Comparison of ENCODE assay signal across 23 cellular contexts in genomic region chr2:48480526-48480925, GRCh38. TPM values are rescaled to one million over a fixed set of nuclear protein-coding genes. Genes with fewer than 3 reads are reported as not detected.
DNase-seq lines count a peak whose midpoint lies in the region; ATAC-seq, FAIRE-seq and TF ChIP-seq lines count a peak whose summit lies in the region.
"Had no signal": no experiment of that assay in that cellular context is flagged by ENCODE, and none has a peak within 500 bp of the region (broad histone marks: within the 10 kb centered on the region; RNA-seq: fewer than 3 reads in every experiment).

No MANE protein-coding gene starts in this region.

- H3K36me3 Mint-ChIP-seq in activated naive CD8-positive, alpha-beta T cell treated with anti-CD3 and anti-CD28 coated beads, Interleukin-2, amount 10 ng/mL, durations not matched to agents 7 days and 5 days: peaks cover 33% of the 10 kb centered on the region
- peaks cover 22% of the 10 kb centered on the region for H3K36me3 Mint-ChIP-seq in activated naive CD8-positive, alpha-beta T cell treated with anti-CD3 and anti-CD28 coated beads, Interleukin-2, amount 50 U/mL, for 24 hours (ENCODE audit: low read depth)

- H3K27me3 ChIP-seq in hepatocyte (no peaks in the 10 kb centered on the region), pancreas (no peaks in the 10 kb centered on the region), smooth muscle cell (ENCODE audit: low read depth) (no peaks in the 10 kb centered on the region)
- H3K27me3 ChIP-seq: MG63, SJCRH30, suprapubic skin had no signal

- FAIRE-seq in pancreas (lab: Jason Lieb, UNC) (no peak), urothelium cell line (lab: Jason Lieb, UNC) (no peak)
- FAIRE-seq: GM12891, H1 had no signal

- no peaks in the 10 kb centered on the region for H3K27me3 Mint-ChIP-seq in activated naive CD8-positive, alpha-beta T cell treated with anti-CD3 and anti-CD28 coated beads, Interleukin-2, amount 10 ng/mL, durations not matched to agents 7 days and 5 days
- H3K27me3 Mint-ChIP-seq in activated naive CD8-positive, alpha-beta T cell treated with anti-CD3 and anti-CD28 coated beads, Interleukin-2, amount 50 U/mL, for 24 hours: no peaks in the 10 kb centered on the region
- H3K27me3 Mint-ChIP-seq: activated CD4-positive, alpha-beta T cell treated with anti-CD3 and anti-CD28 coated beads, Interleukin-2, amount 10 ng/mL, durations not matched to agents 7 days and 5 days had no signal

- H3K79me2 ChIP-seq in hepatocyte (no peaks in the 10 kb centered on the region), smooth muscle cell (ENCODE audit: low read depth) (no peaks in the 10 kb centered on the region)

- no peaks in the 10 kb centered on the region for H3K9me2 ChIP-seq in hepatocyte (replicated peaks; ENCODE audit: insufficient read depth)

- no peak overlapping the region for H3K4me3 Mint-ChIP-seq in activated naive CD8-positive, alpha-beta T cell treated with anti-CD3 and anti-CD28 coated beads, Interleukin-2, amount 10 ng/mL, durations not matched to agents 7 days and 5 days
- no peak overlapping the region for H3K4me3 Mint-ChIP-seq in activated naive CD8-positive, alpha-beta T cell treated with anti-CD3 and anti-CD28 coated beads, Interleukin-2, amount 50 U/mL, for 24 hours
- H3K4me3 Mint-ChIP-seq: activated CD4-positive, alpha-beta T cell treated with anti-CD3 and anti-CD28 coated beads, Interleukin-2, amount 10 ng/mL, durations not matched to agents 7 days and 5 days; CD14-positive monocyte; T-helper 1 cell treated with Interleukin-12 subunit alpha and Interleukin-12 subunit beta and Interleukin-4 antibody, amounts not matched to agents 30 μg/mL and 1 μg/mL, for 36 hours had no signal

- POLR2A ChIA-PET in activated naive CD8-positive, alpha-beta T cell treated with anti-CD3 and anti-CD28 coated beads, Interleukin-2, amount 10 ng/mL, durations not matched to agents 7 days and 5 days (lab: Charles Lee): no interaction called here

- H3K27ac Mint-ChIP-seq in activated naive CD8-positive, alpha-beta T cell treated with anti-CD3 and anti-CD28 coated beads, Interleukin-2, amount 10 ng/mL, durations not matched to agents 7 days and 5 days: peak overlapping the region; percentile 1
- no peak overlapping the region for H3K27ac Mint-ChIP-seq in activated naive CD8-positive, alpha-beta T cell treated with anti-CD3 and anti-CD28 coated beads, Interleukin-2, amount 50 U/mL, for 24 hours
- H3K27ac Mint-ChIP-seq: activated CD4-positive, alpha-beta T cell treated with anti-CD3 and anti-CD28 coated beads, Interleukin-2, amount 10 ng/mL, durations not matched to agents 7 days and 5 days; T-helper 1 cell treated with Interleukin-12 subunit alpha and Interleukin-12 subunit beta and Interleukin-4 antibody, amounts not matched to agents 30 μg/mL and 1 μg/mL, for 36 hours had no signal

- H3K27ac ChIP-seq in hepatocyte: peak overlapping the region; percentile 77
- H3K27ac ChIP-seq in pancreas: peak overlapping the region; percentile 35 to 72 (median 53)
- H3K27ac ChIP-seq in smooth muscle cell (ENCODE audit: low read depth): no peak overlapping the region
- H3K27ac ChIP-seq: epithelial cell of prostate, SJCRH30, suprapubic skin had no signal

- H3K4me1 Mint-ChIP-seq in activated naive CD8-positive, alpha-beta T cell treated with anti-CD3 and anti-CD28 coated beads, Interleukin-2, amount 10 ng/mL, durations not matched to agents 7 days and 5 days: peaks cover 4% of the 10 kb centered on the region
- H3K4me1 Mint-ChIP-seq in activated naive CD8-positive, alpha-beta T cell treated with anti-CD3 and anti-CD28 coated beads, Interleukin-2, amount 50 U/mL, for 24 hours: no peaks in the 10 kb centered on the region
- H3K4me1 Mint-ChIP-seq: activated CD4-positive, alpha-beta T cell treated with anti-CD3 and anti-CD28 coated beads, Interleukin-2, amount 10 ng/mL, durations not matched to agents 7 days and 5 days; CD14-positive monocyte had no signal

- H3K4me2 ChIP-seq in hepatocyte (peak overlapping the region; percentile 62), smooth muscle cell (no peak overlapping the region)

- TF ChIP-seq CTCF in hepatocyte (IDR thresholded peaks at IDR 0.05; ENCODE audit: poor library complexity) (no peak), pancreas (IDR thresholded peaks at IDR 0.05) (no peak), smooth muscle cell (IDR thresholded peaks at IDR 0.05; ENCODE audit: borderline replicate concordance, insufficient read depth, poor library complexity, severe bottlenecking) (no peak)

- H2AFZ ChIP-seq in hepatocyte (no peak overlapping the region), smooth muscle cell (ENCODE audit: low read depth) (no peak overlapping the region)

- H3K4me1 ChIP-seq in hepatocyte (ENCODE audit: insufficient read depth) (peaks cover 26% of the 10 kb centered on the region), pancreas (peaks cover 19 to 23% (median 20%) of the 10 kb centered on the region in 3 donors), smooth muscle cell (ENCODE audit: low read depth) (no peaks in the 10 kb centered on the region)
- H3K4me1 ChIP-seq: SJCRH30 had no signal

- no peak overlapping the region for H3K4me3 ChIP-seq in hepatocyte
- H3K4me3 ChIP-seq in pancreas: no peak overlapping the region
- H3K4me3 ChIP-seq in smooth muscle cell: no peak overlapping the region
- H3K4me3 ChIP-seq: MG63, SJCRH30, suprapubic skin had no signal

- no peak for ATAC-seq in activated naive CD8-positive, alpha-beta T cell treated with anti-CD3 and anti-CD28 coated beads, Interleukin-2, amount 10 ng/mL, durations not matched to agents 7 days and 5 days (ENCODE audit: low read depth)
- no peak for ATAC-seq in activated naive CD8-positive, alpha-beta T cell treated with anti-CD3 and anti-CD28 coated beads, Interleukin-2, amount 50 U/mL, for 24 hours
- peak; percentile 33 to 42 (median 34) for ATAC-seq in pancreas
- ATAC-seq: Panc1 had no signal

- 78% methylated on average over 3 of the region's 3 CpGs for WGBS in hepatocyte (ENCODE audit: low lambda C conversion rate, missing lambda C conversion rate)
- WGBS in pancreas, 2 donors: 14 to 16% methylated on average over 3 of the region's 3 CpGs
- whole genome bisulfite sequencing in smooth muscle cell (ENCODE audit: low lambda C conversion rate): 98% methylated on average over 3 of the region's 3 CpGs

- no peaks in the 10 kb centered on the region for H4K20me1 ChIP-seq in hepatocyte (ENCODE audit: insufficient read depth, poor library complexity, severe bottlenecking)
- H4K20me1 ChIP-seq in smooth muscle cell (ENCODE audit: low read depth): no peaks in the 10 kb centered on the region

- H3K36me3 ChIP-seq in hepatocyte (replicated peaks; ENCODE audit: insufficient read depth, low read depth) (no peaks in the 10 kb centered on the region), pancreas (no peaks in the 10 kb centered on the region), smooth muscle cell (ENCODE audit: low read depth) (no peaks in the 10 kb centered on the region)

- H3K9me3 ChIP-seq in hepatocyte (ENCODE audit: low read depth): no peaks in the 10 kb centered on the region
- H3K9me3 ChIP-seq in pancreas: no peaks in the 10 kb centered on the region
- H3K9me3 ChIP-seq in smooth muscle cell (replicated peaks; ENCODE audit: low read depth): no peaks in the 10 kb centered on the region
- H3K9me3 ChIP-seq: MG63, SJCRH30, suprapubic skin had no signal

- no peaks in the 10 kb centered on the region for H3F3A ChIP-seq in smooth muscle cell (ENCODE audit: low read depth)

- DNase-seq in activated naive CD8-positive, alpha-beta T cell treated with anti-CD3 and anti-CD28 coated beads, Interleukin-2, amount 10 ng/mL, durations not matched to agents 7 days and 5 days: no peak
- DNase-seq in activated naive CD8-positive, alpha-beta T cell treated with anti-CD3 and anti-CD28 coated beads, Interleukin-2, amount 50 U/mL, for 24 hours: no peak
- DNase-seq in hepatocyte (ENCODE audit: low spot score): no peak
- no peak for DNase-seq in pancreas
- DNase-seq in urothelium cell line (ENCODE audit: low spot score): no peak
- no peak for DNase-seq in posterior vena cava (ENCODE audit: low spot score)
- DNase-seq in smooth muscle cell (lab: John Stamatoyannopoulos, UW; ENCODE audit: unreplicated experiment): no peak
- DNase-seq in NCI-H510A treated with DMSO at 0.1 percent for 48 hours (lab: John Stamatoyannopoulos, UW): no peak
- DNase-seq: activated CD4-positive, alpha-beta T cell treated with anti-CD3 and anti-CD28 coated beads, Interleukin-2, amount 10 ng/mL, durations not matched to agents 7 days and 5 days; activated CD8-positive, alpha-beta memory T cell treated with anti-CD3 and anti-CD28 coated beads, Interleukin-2, amount 50 U/mL, for 48 hours; activated effector memory CD4-positive, alpha-beta T cell treated with Interleukin-2 at 50 U/mL for 16 hours; MG63; NCI-H187 treated with DMSO at 0.1 percent for 48 hours; NK-92 treated with Interleukin-12 subunit alpha and Interleukin-12 subunit beta, amount 100 ng/mL, for 24 hours; retina; SJCRH30 had no signal

- H3K9me3 Mint-ChIP-seq in activated naive CD8-positive, alpha-beta T cell treated with anti-CD3 and anti-CD28 coated beads, Interleukin-2, amount 10 ng/mL, durations not matched to agents 7 days and 5 days: no peaks in the 10 kb centered on the region
- no peaks in the 10 kb centered on the region for H3K9me3 Mint-ChIP-seq in activated naive CD8-positive, alpha-beta T cell treated with anti-CD3 and anti-CD28 coated beads, Interleukin-2, amount 50 U/mL, for 24 hours
- H3K9me3 Mint-ChIP-seq: activated CD4-positive, alpha-beta T cell treated with anti-CD3 and anti-CD28 coated beads, Interleukin-2, amount 10 ng/mL, durations not matched to agents 7 days and 5 days; T-helper 1 cell treated with Interleukin-12 subunit alpha and Interleukin-12 subunit beta and Interleukin-4 antibody, amounts not matched to agents 30 μg/mL and 1 μg/mL, for 36 hours had no signal

- intact Hi-C loops in pancreas (cut with DNase I): no loop called here
- intact Hi-C loops in posterior vena cava (cut with DNase I): no loop called here

- no peak overlapping the region for H3K9ac ChIP-seq in smooth muscle cell (ENCODE audit: low read depth)

RNA-seq across cellular contexts. Expression of gene PPP1R21, which starts 40.0 kb away (rescaled TPM):
- total RNA-seq in activated naive CD8-positive, alpha-beta T cell treated with anti-CD3 and anti-CD28 coated beads, Interleukin-2, amount 10 ng/mL, durations not matched to agents 7 days and 5 days: 10 to 100 TPM; 52.7 to 53.5 TPM
- total RNA-seq in hepatocyte (28.8 and 32.9 TPM in 2 replicates), pancreas (10 to 100 TPM in 3 of 6 donors, 1 to 10 TPM in 3; 6.7 to 15.4 (median 10.1) TPM), posterior vena cava (10 to 100 TPM; 32.0 to 36.6 TPM), smooth muscle cell (16.1 and 18.4 TPM in 2 replicates)
- polyA plus RNA-seq in hepatocyte (25.0 and 26.2 TPM in 2 replicates), pancreas (10 to 100 TPM; 17.4 to 24.7 TPM), smooth muscle cell (11.5 and 15.7 TPM in 2 replicates)

RNA-seq across cellular contexts. Expression of gene STON1, which starts 49.4 kb away (rescaled TPM):
- total RNA-seq in activated naive CD8-positive, alpha-beta T cell treated with anti-CD3 and anti-CD28 coated beads, Interleukin-2, amount 10 ng/mL, durations not matched to agents 7 days and 5 days: 1 to 10 TPM; 2.4 to 2.7 TPM
- total RNA-seq in hepatocyte: 21.6 and 22.0 TPM in 2 replicates
- 10.4 and 12.2 TPM in 2 replicates for polyA plus RNA-seq in hepatocyte
- total RNA-seq in pancreas: 1 to 10 TPM; 1.2 to 4.9 (median 2.4) TPM
- polyA plus RNA-seq in pancreas: 1 to 10 TPM; 1.7 to 1.9 TPM
- total RNA-seq in posterior vena cava: 10 to 100 TPM; 44.7 to 47.9 TPM
- total RNA-seq in smooth muscle cell: 56.6 and 60.3 TPM in 2 replicates
- 13.8 and 15.3 TPM in 2 replicates for polyA plus RNA-seq in smooth muscle cell

Comparison
In these comparisons a context has a peak if more than half of its experiments do, and no peak if none do; other contexts are left out.
1. ATAC-seq: peak in pancreas (4 of 4); none in activated naive CD8-positive, alpha-beta T cell treated with anti-CD3 and anti-CD28 coated beads, Interleukin-2, amount 10 ng/mL, durations not matched to agents 7 days and 5 days (single experiment) and activated naive CD8-positive, alpha-beta T cell treated with anti-CD3 and anti-CD28 coated beads, Interleukin-2, amount 50 U/mL, for 24 hours (single experiment).